ENCODE assay signal across 8 cellular contexts in genomic region chr7:117715784-117716445, GRCh38.
A peak's percentile ranks its signal among the peaks of the same experiment; 100 is the strongest.
DNase-seq lines count a peak whose midpoint lies in the region; ATAC-seq and TF ChIP-seq lines count a peak whose summit lies in the region.

No MANE protein-coding gene starts in this region.

- no peaks in the 10 kb centered on the region for H3K27me3 ChIP-seq in BJ (ENCODE audit: control insufficient read depth, insufficient read depth, low read length)
- no peaks in the 10 kb centered on the region for H3K27me3 ChIP-seq in hepatocyte

- POLR2A ChIA-PET in BJ (lab: Charles Lee): no interaction called here

- H3K9me3 ChIP-seq in hepatocyte (ENCODE audit: low read depth): no peaks in the 10 kb centered on the region

- H3K27ac ChIP-seq in hepatocyte: peak overlapping the region; percentile 23
- H3K27ac ChIP-seq in substantia nigra (ENCODE audit: low read depth, low read length, poor library complexity, severe bottlenecking): peak overlapping the region; percentile 22

- DNase-seq in BJ (ENCODE audit: low read depth): peak; percentile 7
- DNase-seq in NCI-H1694 (lab: John Stamatoyannopoulos, UW): peak; percentile 64
- DNase-seq in hepatocyte (ENCODE audit: low spot score): peak; percentile 78
- peak in 25 of 49 donors; percentile 6 to 74 (median 24) for DNase-seq in substantia nigra (lab: John Stamatoyannopoulos, UW)
- DNase-seq in activated gamma-delta T cell treated with Interleukin-2 at 50 U/mL for 16 hours: no peak

- CTCF ChIA-PET in BJ (lab: Yijun Ruan, JAX): interaction anchor here (0.6 to 3.4 kb wide), 18 partner anchors 9 to 1471 kb away, joined by 3 to 29 read pairs (median 4); no protein-coding TSS in a partner anchor

- no peaks in the 10 kb centered on the region for H3K79me2 ChIP-seq in hepatocyte

- H2AFZ ChIP-seq in hepatocyte: no peak overlapping the region

- no peak overlapping the region for H3K4me3 ChIP-seq in BJ (ENCODE audit: low read depth, low read length)
- no peak overlapping the region for H3K4me3 ChIP-seq in WI38 (ENCODE audit: low read depth, low read length)
- H3K4me3 ChIP-seq in hepatocyte: no peak overlapping the region

- TF ChIP-seq CTCF in BJ (IDR thresholded peaks at IDR 0.05; ENCODE audit: insufficient read depth, low read depth, low read length) (peak; percentile 65), WI38 (IDR thresholded peaks at IDR 0.05; ENCODE audit: low read depth, low read length) (peak; percentile 38; the same call in 1 of the 2 replicates), hepatocyte (IDR thresholded peaks at IDR 0.05; ENCODE audit: poor library complexity) (peak; percentile 70)

- no peaks in the 10 kb centered on the region for H3K9me2 ChIP-seq in hepatocyte (replicated peaks; ENCODE audit: insufficient read depth)

- H4K20me1 ChIP-seq in hepatocyte (ENCODE audit: insufficient read depth, poor library complexity, severe bottlenecking): no peaks in the 10 kb centered on the region

- no peaks in the 10 kb centered on the region for H3K4me1 ChIP-seq in hepatocyte (ENCODE audit: insufficient read depth)

- 72% methylated on average over 3 of the region's 3 CpGs for WGBS in hepatocyte (ENCODE audit: low lambda C conversion rate, missing lambda C conversion rate)

- ATAC-seq in GM18517 (IDR thresholded peaks at IDR 0.05; ENCODE audit: unreplicated experiment): peak; percentile 90
- ATAC-seq in HG02973 (IDR thresholded peaks at IDR 0.05; ENCODE audit: unreplicated experiment): peak; percentile 78

- H3K36me3 ChIP-seq in BJ (ENCODE audit: control insufficient read depth, insufficient read depth, low read length) (no peaks in the 10 kb centered on the region), hepatocyte (replicated peaks; ENCODE audit: insufficient read depth, low read depth) (no peaks in the 10 kb centered on the region)

- no peak overlapping the region for H3K4me2 ChIP-seq in hepatocyte
